ENCODE assay signal across 8 cellular contexts in genomic region chr11:65419460-65419772, GRCh38. TPM values are rescaled to one million over a fixed set of nuclear protein-coding genes. Genes with fewer than 3 reads are reported as not detected.
DNase-seq lines count a peak whose midpoint lies in the region; ATAC-seq, FAIRE-seq and TF ChIP-seq lines count a peak whose summit lies in the region.

No MANE protein-coding gene starts in this region.

- H3K27ac Mint-ChIP-seq in naive B cell = peak overlapping the region; percentile 98 to 100 (median 100)

- peak overlapping the region in 7 of 8 donors; percentile 87 to 97 (median 93) for H3K4me3 Mint-ChIP-seq in naive B cell

- H3K4me3 ChIP-seq in ACC112 (ENCODE audit: low read depth, low read length) = peak overlapping the region; percentile 64
- peak overlapping the region; percentile 94 for H3K4me3 ChIP-seq in Loucy (ENCODE audit: low read length, poor library complexity, severe bottlenecking)
- peak overlapping the region; percentile 90 for H3K4me3 ChIP-seq in coronary artery

- FAIRE-seq in D721Med (lab: Jason Lieb, UNC) = no peak

- no peaks in the 10 kb centered on the region for H3K9me2 ChIP-seq in Loucy (replicated peaks; ENCODE audit: low read depth, low read length)

- no peaks in the 10 kb centered on the region for H3K9me3 ChIP-seq in Loucy (ENCODE audit: insufficient read depth, low read depth, low read length)

- peaks cover 42% of the 10 kb centered on the region for H3K4me1 ChIP-seq in ACC112 (ENCODE audit: control insufficient read depth, insufficient read depth, low read length, unreplicated experiment)
- H3K4me1 ChIP-seq in Loucy (ENCODE audit: insufficient read depth, low read length, poor library complexity, severe bottlenecking) = peaks cover 59% of the 10 kb centered on the region

- H3K36me3 ChIP-seq in ACC112 (ENCODE audit: insufficient read depth, low read length) (peaks cover 17% of the 10 kb centered on the region), Loucy (ENCODE audit: insufficient read depth, low read length) (no peaks in the 10 kb centered on the region)

- peak overlapping the region; percentile 99 for H3K4me2 ChIP-seq in Loucy (ENCODE audit: low read depth, low read length, poor library complexity, severe bottlenecking)

- H3K9ac ChIP-seq in Loucy (ENCODE audit: low read depth, low read length, poor library complexity, severe bottlenecking) = peak overlapping the region; percentile 100

- peak; percentile 83 for DNase-seq in coronary artery (ENCODE audit: low spot score)
- DNase-seq in naive B cell = no peak
- no peak for DNase-seq in NCI-H1930 (lab: John Stamatoyannopoulos, UW)
- no peak for DNase-seq in D721Med (ENCODE audit: insufficient read length, low spot score)
- no peak for DNase-seq in RPMI8226
- no peak for DNase-seq in NCI-H1694 treated with DMSO at 0.1 percent for 48 hours (lab: John Stamatoyannopoulos, UW)

- H3K36me3 Mint-ChIP-seq in naive B cell = peaks cover 0 to 9% of the 10 kb centered on the region in 2 donors

- H3K79me2 ChIP-seq in ACC112 (ENCODE audit: control insufficient read depth, insufficient read depth, low read length, unreplicated experiment) (peaks cover 61% of the 10 kb centered on the region), Loucy (ENCODE audit: insufficient read depth, low read length) (peaks cover 59% of the 10 kb centered on the region)

- H3K9me3 Mint-ChIP-seq in naive B cell = no peaks in the 10 kb centered on the region

- no peaks in the 10 kb centered on the region for H3K27me3 ChIP-seq in ACC112 (ENCODE audit: insufficient read depth, low read length)
- H3K27me3 ChIP-seq in Loucy (ENCODE audit: insufficient read depth, low read length, poor library complexity, severe bottlenecking) = no peaks in the 10 kb centered on the region

- H3F3A ChIP-seq in Loucy (ENCODE audit: low read depth) = peaks cover 4% of the 10 kb centered on the region

- H3K27ac ChIP-seq in ACC112 (ENCODE audit: low read depth, low read length) (peak overlapping the region; percentile 99), coronary artery (peak overlapping the region; percentile 99 to 100)

- H2AFZ ChIP-seq in ACC112 (ENCODE audit: low read length, unreplicated experiment) = no peak overlapping the region
- H2AFZ ChIP-seq in Loucy (ENCODE audit: low read length) = no peak overlapping the region

- TF ChIP-seq CTCF in Loucy (conservative IDR thresholded peaks at IDR 0.05; ENCODE audit: low read length) (no peak), coronary artery (IDR thresholded peaks at IDR 0.05) (no peak), D721Med (IDR thresholded peaks at IDR 0.05; ENCODE audit: insufficient read depth, missing control alignments) (no peak)

- ATAC-seq in naive B cell (ENCODE audit: low read depth in 2 of 2) = no peak

- peaks cover 65 to 89% (median 87%) of the 10 kb centered on the region in 3 donors for H3K4me1 Mint-ChIP-seq in naive B cell

- H3K27me3 Mint-ChIP-seq in naive B cell = no peaks in the 10 kb centered on the region

- H4K20me1 ChIP-seq in Loucy (ENCODE audit: insufficient read depth, low read length, poor library complexity, severe bottlenecking) = peaks cover 14% of the 10 kb centered on the region

RNA-seq across cellular contexts. Expression of gene NEAT1, which starts 3.2 kb away (rescaled TPM):
- 1 to 10 TPM in 5 of 6 donors, under 1 TPM in 1; 0.88 to 4.2 (median 1.2) TPM for polyA plus RNA-seq in naive B cell (ENCODE audit: low read depth in 6 of 6)

RNA-seq across cellular contexts. Expression of gene FRMD8, which starts 33.0 kb away (rescaled TPM):
- 10 to 100 TPM; 45.3 to 64.6 (median 53.8) TPM for polyA plus RNA-seq in naive B cell (ENCODE audit: low read depth in 6 of 6)

RNA-seq across cellular contexts. Expression of gene SLC25A45, which starts 37.0 kb away (rescaled TPM):
- polyA plus RNA-seq in naive B cell (ENCODE audit: low read depth in 6 of 6) = 10 to 100 TPM; 10.2 to 35.1 (median 16.2) TPM
